Comparison of ENCODE assay signal across 13 cellular contexts in genomic region chr1:9350011-9350907, GRCh38. TPM values are rescaled to one million over a fixed set of nuclear protein-coding genes. Genes with fewer than 3 reads are reported as not detected.
DNase-seq lines count a peak whose midpoint lies in the region; ATAC-seq and TF ChIP-seq lines count a peak whose summit lies in the region.
"Had no signal": no experiment of that assay in that cellular context is flagged by ENCODE, and none has a peak within 500 bp of the region (broad histone marks: within the 10 kb centered on the region; RNA-seq: fewer than 3 reads in every experiment).

No MANE protein-coding gene starts in this region.

- peak overlapping the region; percentile 64 for H3K23ac ChIP-seq in trophoblast cell (ENCODE audit: low read length)

- no peaks in the 10 kb centered on the region for H3K9me3 ChIP-seq in DND-41 (ENCODE audit: insufficient read depth, low read length, severe bottlenecking)
- no peaks in the 10 kb centered on the region for H3K9me3 ChIP-seq in SJSA1 (replicated peaks)
- peaks cover 7% of the 10 kb centered on the region for H3K9me3 ChIP-seq in trophoblast cell (ENCODE audit: insufficient read depth, low read depth, low read length)
- H3K9me3 ChIP-seq: BLaER1 treated with 17β-estradiol and CSF1 and Interleukin-3, amounts not matched to agents 10 nM and 100 nM had no signal

- no peaks in the 10 kb centered on the region for H3K36me3 Mint-ChIP-seq in activated CD4-positive, alpha-beta memory T cell treated with anti-CD3 and anti-CD28 coated beads, Interleukin-2, amount 10 ng/mL, durations not matched to agents 7 days and 5 days (ENCODE audit: low read depth)

- WGBS in trophoblast cell (ENCODE audit: extremely low coverage, insufficient coverage, insufficient read length), result 100% methylated on average over 2 of the region's 20 CpGs

- peaks cover 2% of the 10 kb centered on the region for H3K4me1 Mint-ChIP-seq in activated CD4-positive, alpha-beta memory T cell treated with anti-CD3 and anti-CD28 coated beads, Interleukin-2, amount 10 ng/mL, durations not matched to agents 7 days and 5 days
- H3K4me1 Mint-ChIP-seq: stimulated activated naive CD8-positive, alpha-beta T cell treated with anti-CD3 and anti-CD28 coated beads, Interleukin-15, amount 100 ng/mL, for 72 hours had no signal

- H3K9ac ChIP-seq in DND-41 (ENCODE audit: low read depth, low read length) (no peak overlapping the region), trophoblast cell (ENCODE audit: low read length) (no peak overlapping the region)
- H3K9ac ChIP-seq: BLaER1 treated with 17β-estradiol and CSF1 and Interleukin-3, amounts not matched to agents 10 nM and 100 nM had no signal

- no peak overlapping the region for H2BK12ac ChIP-seq in trophoblast cell (ENCODE audit: low read length)

- peak overlapping the region; percentile 37 for H3K18ac ChIP-seq in trophoblast cell (ENCODE audit: low read length)

- H3K79me2 ChIP-seq in DND-41 (ENCODE audit: insufficient read depth, low read length) (peaks cover 99% of the 10 kb centered on the region), trophoblast cell (ENCODE audit: control insufficient read depth, insufficient read depth, low read length, poor library complexity) (peaks cover 35% of the 10 kb centered on the region)

- H3K27me3 ChIP-seq in DND-41 (ENCODE audit: insufficient read depth, low read length, poor library complexity) (no peaks in the 10 kb centered on the region), SJSA1 (replicated peaks) (no peaks in the 10 kb centered on the region), trophoblast cell (ENCODE audit: insufficient read depth, low read length) (no peaks in the 10 kb centered on the region)

- H2BK120ac ChIP-seq in trophoblast cell (ENCODE audit: insufficient read depth, low read length, poor library complexity), result no peak overlapping the region

- H3K27ac Mint-ChIP-seq in activated CD4-positive, alpha-beta memory T cell treated with anti-CD3 and anti-CD28 coated beads, Interleukin-2, amount 10 ng/mL, durations not matched to agents 7 days and 5 days, result no peak overlapping the region

- H3K4ac ChIP-seq in trophoblast cell (ENCODE audit: low read depth, low read length), result peak overlapping the region; percentile 40

- H3K27ac ChIP-seq in DND-41 (ENCODE audit: low read length) (peak overlapping the region; percentile 38; the same call in 1 of the 2 replicates), SJSA1 (no peak overlapping the region), trophoblast cell (ENCODE audit: low read depth, low read length) (no peak overlapping the region)
- H3K27ac ChIP-seq: BLaER1 treated with 17β-estradiol and CSF1 and Interleukin-3, amounts not matched to agents 10 nM and 100 nM had no signal

- no peak overlapping the region for H3K4me2 ChIP-seq in DND-41 (ENCODE audit: insufficient read depth, low read length)
- no peak overlapping the region for H3K4me2 ChIP-seq in trophoblast cell (ENCODE audit: low read length)

- H4K91ac ChIP-seq in trophoblast cell (ENCODE audit: low read depth, low read length), result no peak overlapping the region

- H3K4me1 ChIP-seq in DND-41 (ENCODE audit: insufficient read depth, low read length), result no peaks in the 10 kb centered on the region
- peaks cover 30% of the 10 kb centered on the region for H3K4me1 ChIP-seq in SJSA1 (replicated peaks)
- H3K4me1 ChIP-seq in trophoblast cell (ENCODE audit: control insufficient read depth in 1 of 2, insufficient read depth in 2 of 2, low read length in 2 of 2), result peaks cover 23 to 42% of the 10 kb centered on the region in 2 experiments

- TF ChIP-seq CTCF in DND-41 (IDR thresholded peaks at IDR 0.05; ENCODE audit: borderline replicate concordance, extremely low read depth, low read length, poor library complexity, severe bottlenecking) (no peak), fibroblast of pulmonary artery (IDR thresholded peaks at IDR 0.05; ENCODE audit: low read length, missing control alignments) (no peak)

- no peak overlapping the region for H4K8ac ChIP-seq in trophoblast cell (ENCODE audit: low read depth, low read length)

- CTCF ChIA-PET in activated CD4-positive, alpha-beta memory T cell treated with anti-CD3 and anti-CD28 coated beads, Interleukin-2, amount 10 ng/mL, durations not matched to agents 7 days and 5 days (lab: Charles Lee), result no interaction called here

- H3K36me3 ChIP-seq in DND-41 (ENCODE audit: insufficient read depth, low read length) (peaks cover 38% of the 10 kb centered on the region), SJSA1 (peaks cover 16% of the 10 kb centered on the region), trophoblast cell (ENCODE audit: control insufficient read depth in 1 of 2, insufficient read depth in 2 of 2, low read length in 2 of 2) (peaks cover 46 to 56% of the 10 kb centered on the region in 2 experiments)

- H3K79me1 ChIP-seq in trophoblast cell (ENCODE audit: low read length), result no peaks in the 10 kb centered on the region

- H2AFZ ChIP-seq in DND-41 (ENCODE audit: low read depth, low read length), result no peak overlapping the region
- no peak overlapping the region for H2AFZ ChIP-seq in trophoblast cell (ENCODE audit: insufficient read depth, low read length, poor library complexity)

- no peaks in the 10 kb centered on the region for H3K27me3 Mint-ChIP-seq in activated CD4-positive, alpha-beta memory T cell treated with anti-CD3 and anti-CD28 coated beads, Interleukin-2, amount 10 ng/mL, durations not matched to agents 7 days and 5 days
- H3K27me3 Mint-ChIP-seq: stimulated activated naive CD8-positive, alpha-beta T cell treated with anti-CD3 and anti-CD28 coated beads, Interleukin-15, amount 100 ng/mL, for 72 hours had no signal

- no peaks in the 10 kb centered on the region for H3K9me3 Mint-ChIP-seq in activated CD4-positive, alpha-beta memory T cell treated with anti-CD3 and anti-CD28 coated beads, Interleukin-2, amount 10 ng/mL, durations not matched to agents 7 days and 5 days
- H3K9me3 Mint-ChIP-seq: stimulated activated naive CD8-positive, alpha-beta T cell treated with anti-CD3 and anti-CD28 coated beads, Interleukin-15, amount 100 ng/mL, for 72 hours had no signal

- POLR2A ChIA-PET in activated CD4-positive, alpha-beta memory T cell treated with anti-CD3 and anti-CD28 coated beads, Interleukin-2, amount 10 ng/mL, durations not matched to agents 7 days and 5 days (lab: Charles Lee), result no interaction called here

- H3K4me3 ChIP-seq in DND-41 (ENCODE audit: low read depth in 1 of 2, low read length in 2 of 2), result no peak overlapping the region
- no peak overlapping the region for H3K4me3 ChIP-seq in SJSA1
- H3K4me3 ChIP-seq in fibroblast of pulmonary artery (replicated peaks; ENCODE audit: low read depth, low read length), result no peak overlapping the region
- H3K4me3 ChIP-seq in trophoblast cell (ENCODE audit: low read depth, low read length), result peak overlapping the region; percentile 48
- H3K4me3 ChIP-seq: BLaER1 treated with 17β-estradiol and CSF1 and Interleukin-3, amounts not matched to agents 10 nM and 100 nM had no signal

- DNase-seq in DND-41 (no peak), SJSA1 (ENCODE audit: low read depth in 1 of 2, low spot score in 2 of 2) (peak; percentile 45 to 67), fibroblast of pulmonary artery (ENCODE audit: low read depth) (peak; percentile 41), trophoblast cell (peak; percentile 70 to 72)
- DNase-seq in activated CD4-positive, alpha-beta memory T cell treated with anti-CD3 and anti-CD28 coated beads, Interleukin-2, amount 10 ng/mL, durations not matched to agents 7 days and 5 days, result no peak
- DNase-seq: activated CD4-positive, alpha-beta T cell treated with anti-CD3 and anti-CD28 coated beads for 4 hours; dermis blood vessel endothelial cell; NCI-H1105; stimulated activated naive CD8-positive, alpha-beta T cell treated with anti-CD3 and anti-CD28 coated beads, Interleukin-15, amount 100 ng/mL, for 72 hours had no signal

- no peak overlapping the region for H3K4me3 Mint-ChIP-seq in activated CD4-positive, alpha-beta memory T cell treated with anti-CD3 and anti-CD28 coated beads, Interleukin-2, amount 10 ng/mL, durations not matched to agents 7 days and 5 days
- H3K4me3 Mint-ChIP-seq: stimulated activated naive CD8-positive, alpha-beta T cell treated with anti-CD3 and anti-CD28 coated beads, Interleukin-15, amount 100 ng/mL, for 72 hours had no signal

- peaks cover 97% of the 10 kb centered on the region for H4K20me1 ChIP-seq in DND-41 (ENCODE audit: insufficient read depth, low read length)

- ATAC-seq in DND-41 (ENCODE audit: insufficient read depth, low read depth), result no peak
- no peak for ATAC-seq in GM21825 (IDR thresholded peaks at IDR 0.05; ENCODE audit: unreplicated experiment)
- ATAC-seq in HG03135 (IDR thresholded peaks at IDR 0.05; ENCODE audit: unreplicated experiment), result no peak
- ATAC-seq in HG02938 (IDR thresholded peaks at IDR 0.05; ENCODE audit: unreplicated experiment), result no peak
- ATAC-seq: stimulated activated naive CD8-positive, alpha-beta T cell treated with anti-CD3 and anti-CD28 coated beads, Interleukin-15, amount 100 ng/mL, for 72 hours had no signal

- no peak overlapping the region for H3K14ac ChIP-seq in trophoblast cell (ENCODE audit: low read length)

- H2AK5ac ChIP-seq in trophoblast cell (ENCODE audit: low read length), result no peak overlapping the region

- no peak overlapping the region for H2BK5ac ChIP-seq in trophoblast cell (ENCODE audit: low read depth, low read length, poor library complexity)

- H4K12ac ChIP-seq in trophoblast cell (ENCODE audit: low read depth, low read length), result no peak overlapping the region

RNA-seq across cellular contexts. Expression of gene SPSB1, which starts 57.6 kb away (rescaled TPM):
- 16.2 and 24.4 TPM in 2 replicates for total RNA-seq in SJSA1 (2014; rRNA removed; shearing (Covaris generic))
- 85.2 and 90.2 TPM in 2 replicates for polyA plus RNA-seq in trophoblast cell (2013)
- total RNA-seq in activated CD4-positive, alpha-beta memory T cell treated with anti-CD3 and anti-CD28 coated beads, Interleukin-2, amount 10 ng/mL, durations not matched to agents 7 days and 5 days, result 10 to 100 TPM; 17.4 to 18.0 TPM

Comparison
In these comparisons a context has a peak if more than half of its experiments do, and no peak if none do; other contexts are left out.
1. DNase-seq: peak in SJSA1 (2 of 2), fibroblast of pulmonary artery (single experiment) and trophoblast cell (2 of 2); none in DND-41 (single experiment) and activated CD4-positive, alpha-beta memory T cell treated with anti-CD3 and anti-CD28 coated beads, Interleukin-2, amount 10 ng/mL, durations not matched to agents 7 days and 5 days (single experiment).